ENCODE assay signal across 1 cellular context in the genomic region with DNA sequence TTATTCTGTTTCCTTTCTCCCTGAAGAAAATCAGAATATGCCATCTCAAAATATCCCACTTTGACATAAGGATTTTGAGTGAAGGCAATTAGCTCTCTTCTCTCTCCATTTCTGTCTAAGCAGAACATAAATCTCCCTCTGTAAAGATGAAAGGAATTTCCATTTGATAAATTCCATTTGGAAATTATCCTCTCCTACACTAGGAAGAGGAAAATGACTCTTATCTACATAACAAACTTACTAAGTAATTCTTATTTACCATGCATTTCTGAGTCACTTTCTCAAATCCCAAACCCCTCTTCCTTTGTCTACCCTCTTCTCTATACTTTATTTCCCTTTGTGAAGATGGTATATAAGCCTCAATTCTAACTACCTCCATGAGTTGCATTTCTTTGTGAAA.
TF ChIP-seq lines count a peak whose summit lies in the region.

No MANE protein-coding gene starts in this region.

TF ChIP-seq in GM23338, 12 proteins besides CTCF, POLR2A, EP300 and RAD21:
- TF ChIP-seq, protein P1, sequence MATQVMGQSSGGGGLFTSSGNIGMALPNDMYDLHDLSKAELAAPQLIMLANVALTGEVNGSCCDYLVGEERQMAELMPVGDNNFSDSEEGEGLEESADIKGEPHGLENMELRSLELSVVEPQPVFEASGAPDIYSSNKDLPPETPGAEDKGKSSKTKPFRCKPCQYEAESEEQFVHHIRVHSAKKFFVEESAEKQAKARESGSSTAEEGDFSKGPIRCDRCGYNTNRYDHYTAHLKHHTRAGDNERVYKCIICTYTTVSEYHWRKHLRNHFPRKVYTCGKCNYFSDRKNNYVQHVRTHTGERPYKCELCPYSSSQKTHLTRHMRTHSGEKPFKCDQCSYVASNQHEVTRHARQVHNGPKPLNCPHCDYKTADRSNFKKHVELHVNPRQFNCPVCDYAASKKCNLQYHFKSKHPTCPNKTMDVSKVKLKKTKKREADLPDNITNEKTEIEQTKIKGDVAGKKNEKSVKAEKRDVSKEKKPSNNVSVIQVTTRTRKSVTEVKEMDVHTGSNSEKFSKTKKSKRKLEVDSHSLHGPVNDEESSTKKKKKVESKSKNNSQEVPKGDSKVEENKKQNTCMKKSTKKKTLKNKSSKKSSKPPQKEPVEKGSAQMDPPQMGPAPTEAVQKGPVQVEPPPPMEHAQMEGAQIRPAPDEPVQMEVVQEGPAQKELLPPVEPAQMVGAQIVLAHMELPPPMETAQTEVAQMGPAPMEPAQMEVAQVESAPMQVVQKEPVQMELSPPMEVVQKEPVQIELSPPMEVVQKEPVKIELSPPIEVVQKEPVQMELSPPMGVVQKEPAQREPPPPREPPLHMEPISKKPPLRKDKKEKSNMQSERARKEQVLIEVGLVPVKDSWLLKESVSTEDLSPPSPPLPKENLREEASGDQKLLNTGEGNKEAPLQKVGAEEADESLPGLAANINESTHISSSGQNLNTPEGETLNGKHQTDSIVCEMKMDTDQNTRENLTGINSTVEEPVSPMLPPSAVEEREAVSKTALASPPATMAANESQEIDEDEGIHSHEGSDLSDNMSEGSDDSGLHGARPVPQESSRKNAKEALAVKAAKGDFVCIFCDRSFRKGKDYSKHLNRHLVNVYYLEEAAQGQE (IDR thresholded peaks at IDR 0.05; ENCODE audit: unreplicated experiment) = no peak
- no peak for TF ChIP-seq EZH2phosphoT487 (IDR thresholded peaks at IDR 0.05; ENCODE audit: unreplicated experiment)
- TF ChIP-seq, protein P2, sequence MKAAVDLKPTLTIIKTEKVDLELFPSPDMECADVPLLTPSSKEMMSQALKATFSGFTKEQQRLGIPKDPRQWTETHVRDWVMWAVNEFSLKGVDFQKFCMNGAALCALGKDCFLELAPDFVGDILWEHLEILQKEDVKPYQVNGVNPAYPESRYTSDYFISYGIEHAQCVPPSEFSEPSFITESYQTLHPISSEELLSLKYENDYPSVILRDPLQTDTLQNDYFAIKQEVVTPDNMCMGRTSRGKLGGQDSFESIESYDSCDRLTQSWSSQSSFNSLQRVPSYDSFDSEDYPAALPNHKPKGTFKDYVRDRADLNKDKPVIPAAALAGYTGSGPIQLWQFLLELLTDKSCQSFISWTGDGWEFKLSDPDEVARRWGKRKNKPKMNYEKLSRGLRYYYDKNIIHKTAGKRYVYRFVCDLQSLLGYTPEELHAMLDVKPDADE (IDR thresholded peaks at IDR 0.05) = no peak
- no peak for TF ChIP-seq ZNF331 (CRISPR knock-in tag; IDR thresholded peaks at IDR 0.05; ENCODE audit: low read depth)
- no peak for TF ChIP-seq CREB1 (CRISPR knock-in tag; IDR thresholded peaks at IDR 0.05; ENCODE audit: low read depth)
- TF ChIP-seq ZNF114 (CRISPR knock-in tag; IDR thresholded peaks at IDR 0.05) = no peak
- no peak for TF ChIP-seq POLR2AphosphoS5 (IDR thresholded peaks at IDR 0.05; ENCODE audit: low read depth)
- no peak for TF ChIP-seq EZH2 (IDR thresholded peaks at IDR 0.05; ENCODE audit: low read depth, unreplicated experiment)
- no peak for TF ChIP-seq NANOG (IDR thresholded peaks at IDR 0.05; ENCODE audit: borderline replicate concordance)
- no peak for TF ChIP-seq STAT1 (IDR thresholded peaks at IDR 0.05; ENCODE audit: unreplicated experiment)
- TF ChIP-seq, protein P3, sequence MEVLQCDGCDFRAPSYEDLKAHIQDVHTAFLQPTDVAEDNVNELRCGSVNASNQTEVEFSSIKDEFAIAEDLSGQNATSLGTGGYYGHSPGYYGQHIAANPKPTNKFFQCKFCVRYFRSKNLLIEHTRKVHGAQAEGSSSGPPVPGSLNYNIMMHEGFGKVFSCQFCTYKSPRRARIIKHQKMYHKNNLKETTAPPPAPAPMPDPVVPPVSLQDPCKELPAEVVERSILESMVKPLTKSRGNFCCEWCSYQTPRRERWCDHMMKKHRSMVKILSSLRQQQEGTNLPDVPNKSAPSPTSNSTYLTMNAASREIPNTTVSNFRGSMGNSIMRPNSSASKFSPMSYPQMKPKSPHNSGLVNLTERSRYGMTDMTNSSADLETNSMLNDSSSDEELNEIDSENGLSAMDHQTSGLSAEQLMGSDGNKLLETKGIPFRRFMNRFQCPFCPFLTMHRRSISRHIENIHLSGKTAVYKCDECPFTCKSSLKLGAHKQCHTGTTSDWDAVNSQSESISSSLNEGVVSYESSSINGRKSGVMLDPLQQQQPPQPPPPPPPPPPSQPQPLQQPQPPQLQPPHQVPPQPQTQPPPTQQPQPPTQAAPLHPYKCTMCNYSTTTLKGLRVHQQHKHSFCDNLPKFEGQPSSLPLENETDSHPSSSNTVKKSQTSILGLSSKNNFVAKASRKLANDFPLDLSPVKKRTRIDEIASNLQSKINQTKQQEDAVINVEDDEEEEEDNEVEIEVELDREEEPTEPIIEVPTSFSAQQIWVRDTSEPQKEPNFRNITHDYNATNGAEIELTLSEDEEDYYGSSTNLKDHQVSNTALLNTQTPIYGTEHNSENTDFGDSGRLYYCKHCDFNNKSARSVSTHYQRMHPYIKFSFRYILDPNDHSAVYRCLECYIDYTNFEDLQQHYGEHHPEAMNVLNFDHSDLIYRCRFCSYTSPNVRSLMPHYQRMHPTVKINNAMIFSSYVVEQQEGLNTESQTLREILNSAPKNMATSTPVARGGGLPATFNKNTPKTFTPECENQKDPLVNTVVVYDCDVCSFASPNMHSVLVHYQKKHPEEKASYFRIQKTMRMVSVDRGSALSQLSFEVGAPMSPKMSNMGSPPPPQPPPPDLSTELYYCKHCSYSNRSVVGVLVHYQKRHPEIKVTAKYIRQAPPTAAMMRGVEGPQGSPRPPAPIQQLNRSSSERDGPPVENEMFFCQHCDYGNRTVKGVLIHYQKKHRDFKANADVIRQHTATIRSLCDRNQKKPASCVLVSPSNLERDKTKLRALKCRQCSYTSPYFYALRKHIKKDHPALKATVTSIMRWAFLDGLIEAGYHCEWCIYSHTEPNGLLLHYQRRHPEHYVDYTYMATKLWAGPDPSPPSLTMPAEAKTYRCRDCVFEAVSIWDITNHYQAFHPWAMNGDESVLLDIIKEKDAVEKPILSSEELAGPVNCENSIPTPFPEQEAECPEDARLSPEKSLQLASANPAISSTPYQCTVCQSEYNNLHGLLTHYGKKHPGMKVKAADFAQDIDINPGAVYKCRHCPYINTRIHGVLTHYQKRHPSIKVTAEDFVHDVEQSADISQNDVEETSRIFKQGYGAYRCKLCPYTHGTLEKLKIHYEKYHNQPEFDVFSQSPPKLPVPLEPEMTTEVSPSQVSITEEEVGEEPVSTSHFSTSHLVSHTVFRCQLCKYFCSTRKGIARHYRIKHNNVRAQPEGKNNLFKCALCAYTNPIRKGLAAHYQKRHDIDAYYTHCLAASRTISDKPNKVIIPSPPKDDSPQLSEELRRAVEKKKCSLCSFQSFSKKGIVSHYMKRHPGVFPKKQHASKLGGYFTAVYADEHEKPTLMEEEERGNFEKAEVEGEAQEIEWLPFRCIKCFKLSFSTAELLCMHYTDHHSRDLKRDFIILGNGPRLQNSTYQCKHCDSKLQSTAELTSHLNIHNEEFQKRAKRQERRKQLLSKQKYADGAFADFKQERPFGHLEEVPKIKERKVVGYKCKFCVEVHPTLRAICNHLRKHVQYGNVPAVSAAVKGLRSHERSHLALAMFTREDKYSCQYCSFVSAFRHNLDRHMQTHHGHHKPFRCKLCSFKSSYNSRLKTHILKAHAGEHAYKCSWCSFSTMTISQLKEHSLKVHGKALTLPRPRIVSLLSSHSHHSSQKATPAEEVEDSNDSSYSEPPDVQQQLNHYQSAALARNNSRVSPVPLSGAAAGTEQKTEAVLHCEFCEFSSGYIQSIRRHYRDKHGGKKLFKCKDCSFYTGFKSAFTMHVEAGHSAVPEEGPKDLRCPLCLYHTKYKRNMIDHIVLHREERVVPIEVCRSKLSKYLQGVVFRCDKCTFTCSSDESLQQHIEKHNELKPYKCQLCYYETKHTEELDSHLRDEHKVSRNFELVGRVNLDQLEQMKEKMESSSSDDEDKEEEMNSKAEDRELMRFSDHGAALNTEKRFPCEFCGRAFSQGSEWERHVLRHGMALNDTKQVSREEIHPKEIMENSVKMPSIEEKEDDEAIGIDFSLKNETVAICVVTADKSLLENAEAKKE (CRISPR knock-in tag; IDR thresholded peaks at IDR 0.05) = no peak
- no peak for TF ChIP-seq JUNB (IDR thresholded peaks at IDR 0.05; ENCODE audit: unreplicated experiment)
